ENCODE assay signal across 11 cellular contexts in genomic region chr10:125156739-125157472, GRCh38. TPM values are rescaled to one million over a fixed set of nuclear protein-coding genes. Genes with fewer than 3 reads are reported as not detected.
DNase-seq lines count a peak whose midpoint lies in the region; ATAC-seq, FAIRE-seq and TF ChIP-seq lines count a peak whose summit lies in the region.
"Had no signal": no experiment of that assay in that cellular context is flagged by ENCODE, and none has a peak within 500 bp of the region (broad histone marks: within the 10 kb centered on the region; RNA-seq: fewer than 3 reads in every experiment).

No MANE protein-coding gene starts in this region.

- H3K4me3 Mint-ChIP-seq in chondrocyte (ENCODE audit: unreplicated experiment), result peak overlapping the region; percentile 82

- H3K36me3 ChIP-seq in mesodermal cell (ENCODE audit: control insufficient read depth, insufficient read depth, low read length) (peaks cover 12% of the 10 kb centered on the region), uterus (no peaks in the 10 kb centered on the region)

- no peaks in the 10 kb centered on the region for H3K9me3 Mint-ChIP-seq in chondrocyte (ENCODE audit: low read depth)

- H3K36me3 Mint-ChIP-seq in chondrocyte (ENCODE audit: low read depth), result no peaks in the 10 kb centered on the region

- H3K4me3 ChIP-seq in mesodermal cell (ENCODE audit: extremely low read depth, insufficient read depth, low read length, poor library complexity, severe bottlenecking) (peak overlapping the region; percentile 58), uterus (peak overlapping the region in 1 of 2 donors; percentile 50)

- no peak for TF ChIP-seq CTCF in chondrocyte (IDR thresholded peaks at IDR 0.05)
- TF ChIP-seq CTCF in uterus (IDR thresholded peaks at IDR 0.05), result no peak

- TF ChIP-seq POLR2A in uterus (IDR thresholded peaks at IDR 0.05), result no peak

- peaks cover 55% of the 10 kb centered on the region for H3K4me1 ChIP-seq in mesodermal cell (ENCODE audit: control insufficient read depth, insufficient read depth, low read length, poor library complexity, severe bottlenecking)
- H3K4me1 ChIP-seq in uterus, result peaks cover 26 to 35% of the 10 kb centered on the region in 2 donors

- no peaks in the 10 kb centered on the region for H3K27me3 Mint-ChIP-seq in chondrocyte (ENCODE audit: low read depth)

- H3K27ac Mint-ChIP-seq in chondrocyte (ENCODE audit: unreplicated experiment), result peak overlapping the region; percentile 96

- no peak for FAIRE-seq in GM19239 (lab: Jason Lieb, UNC)

- intact Hi-C loops in cardiac septum (cut with DNase I), result loop anchor here (2.0 kb wide), 1 partner anchor 100 kb away; no protein-coding TSS in a partner anchor
- intact Hi-C loops in left ventricle myocardium superior (cut with micrococcal nuclease), result loop anchor here (10.0 kb wide), 1 partner anchor 72 kb away; no protein-coding TSS in a partner anchor
- intact Hi-C loops in uterus (cut with DNase I; ENCODE audit: low total_unique reads), result loop anchor here (10.0 kb wide), 1 partner anchor 102 kb away; no protein-coding TSS in a partner anchor

- peak; percentile 9 for DNase-seq in cardiac septum (ENCODE audit: low spot score)
- DNase-seq in left ventricle myocardium superior, result no peak
- DNase-seq in chondrocyte (ENCODE audit: low spot score), result no peak
- no peak for DNase-seq in uterus
- DNase-seq in GM19239 (ENCODE audit: insufficient read length, low spot score), result no peak
- DNase-seq: activated CD4-positive, alpha-beta T cell treated with anti-CD3 and anti-CD28 coated beads for 4 hours; COR-L47; NCI-H2171 had no signal

- no peaks in the 10 kb centered on the region for H3K27me3 ChIP-seq in uterus

- 18 to 22% methylated on average over 2 to 4 of the region's 13 CpGs for WGBS in mesodermal cell (ENCODE audit: insufficient coverage in 2 of 2), 2 experiments

- H3K9me3 ChIP-seq in mesodermal cell (ENCODE audit: control insufficient read depth, low read length) (no peaks in the 10 kb centered on the region), uterus (no peaks in the 10 kb centered on the region)

- ATAC-seq in left ventricle myocardium superior, result no peak
- no peak for ATAC-seq in HG02571 (IDR thresholded peaks at IDR 0.05; ENCODE audit: unreplicated experiment)
- no peak for ATAC-seq in HG03571 (IDR thresholded peaks at IDR 0.05; ENCODE audit: unreplicated experiment)

- H3K4me1 Mint-ChIP-seq in chondrocyte (ENCODE audit: low read depth), result peaks cover 63% of the 10 kb centered on the region

- H3K27ac ChIP-seq in mesodermal cell (ENCODE audit: low read depth, low read length, severe bottlenecking) (no peak overlapping the region), uterus (peak overlapping the region; percentile 95 to 99)

RNA-seq across cellular contexts. Expression of gene CTBP2, which starts 3.5 kb away (rescaled TPM):
- total RNA-seq in cardiac septum (35.9 TPM), left ventricle myocardium superior (29.3 TPM), chondrocyte (62.6 to 90.6 TPM (median 86.4 TPM) in 3 replicates), uterus (100 to 1,000 TPM in 1 of 4 donors, 10 to 100 TPM in 3; 65.9 to 129 (median 71.2) TPM)
- 121 TPM for polyA plus RNA-seq in mesodermal cell (2013, experiment 1 of 2)
- polyA plus RNA-seq in mesodermal cell (2013, experiment 2 of 2), result 108 TPM
